ENCODE assay signal across 8 cellular contexts in the genomic region with DNA sequence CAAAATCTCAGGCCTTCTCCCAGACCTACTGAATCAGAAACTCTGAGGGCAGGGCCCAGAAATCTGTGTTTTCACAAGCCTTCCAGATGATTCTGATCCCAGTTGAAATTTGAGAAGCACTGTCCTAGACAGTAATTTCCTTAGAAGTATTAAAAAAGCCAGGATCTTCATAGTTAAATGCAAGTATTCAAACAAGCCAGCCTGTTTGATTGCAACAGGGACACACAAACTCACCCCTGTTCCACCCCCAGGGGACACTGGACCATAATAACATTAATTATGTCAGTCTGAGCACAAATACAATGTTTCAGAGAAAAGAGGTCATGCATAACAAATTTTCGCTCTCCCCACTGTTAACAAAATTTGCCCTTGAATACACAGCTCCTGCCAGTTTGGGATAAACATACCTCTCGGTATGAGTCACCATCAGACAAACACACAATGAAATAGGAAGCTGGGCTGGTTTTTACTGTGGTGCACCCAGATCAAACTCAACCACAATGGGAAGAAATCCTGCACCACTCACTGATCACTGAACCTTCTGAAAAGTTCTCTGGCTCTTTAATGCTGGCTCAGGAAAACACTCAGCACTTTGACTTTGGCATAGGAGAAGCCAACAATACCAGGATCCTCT.
DNase-seq lines count a peak whose midpoint lies in the region; ATAC-seq and TF ChIP-seq lines count a peak whose summit lies in the region.

No MANE protein-coding gene starts in this region.

- H3K4me3 Mint-ChIP-seq in stimulated activated naive B cell treated with anti-CD40 and anti-IgM and Interleukin-4, amounts not matched to agents 10 μg/mL and 1 μg/mL and 100 μg/mL, for 72 hours: no peak overlapping the region

- H3K27ac Mint-ChIP-seq in stimulated activated naive B cell treated with anti-CD40 and anti-IgM and Interleukin-4, amounts not matched to agents 10 μg/mL and 1 μg/mL and 100 μg/mL, for 72 hours: no peak overlapping the region

- H3K36me3 Mint-ChIP-seq in stimulated activated naive B cell treated with anti-CD40 and anti-IgM and Interleukin-4, amounts not matched to agents 10 μg/mL and 1 μg/mL and 100 μg/mL, for 72 hours: peaks cover 0 to 6% of the 10 kb centered on the region in 2 donors

- TF ChIP-seq CTCF in RWPE2 (IDR thresholded peaks at IDR 0.05; ENCODE audit: poor library complexity, severe bottlenecking) (no peak), WERI-Rb-1 (IDR thresholded peaks at IDR 0.05; ENCODE audit: low read depth, low read length) (no peak), GM13976 (IDR thresholded peaks at IDR 0.05; ENCODE audit: borderline replicate concordance, control extremely low read depth, extremely low read depth, insufficient read depth, missing control alignments) (no peak)

- ATAC-seq in RWPE2 (ENCODE audit: low read depth) (peak; percentile 93), GM21529 (IDR thresholded peaks at IDR 0.05; ENCODE audit: unreplicated experiment) (no peak)
- ATAC-seq in stimulated activated naive B cell treated with anti-CD40 and anti-IgM and Interleukin-4, amounts not matched to agents 10 μg/mL and 1 μg/mL and 100 μg/mL, for 72 hours (replicated peaks): peak; percentile 45 to 58

- no peak overlapping the region for H3K4me3 ChIP-seq in HAP-1
- H3K4me3 ChIP-seq in RWPE2 (ENCODE audit: severe bottlenecking): no peak overlapping the region
- H3K4me3 ChIP-seq in WERI-Rb-1 (ENCODE audit: low read depth, low read length): no peak overlapping the region

- in situ Hi-C loops in HAP-1 (cut with MboI; ENCODE audit: low sequenced_read_pairs) (no loop called here), GM13976 (cut with MboI; ENCODE audit: low sequenced_read_pairs, unreplicated experiment) (no loop called here)

- peaks cover 6 to 17% of the 10 kb centered on the region in 2 donors for H3K27me3 Mint-ChIP-seq in stimulated activated naive B cell treated with anti-CD40 and anti-IgM and Interleukin-4, amounts not matched to agents 10 μg/mL and 1 μg/mL and 100 μg/mL, for 72 hours

- no peaks in the 10 kb centered on the region for H3K9me3 ChIP-seq in HAP-1
- no peaks in the 10 kb centered on the region for H3K9me3 ChIP-seq in RWPE2 (ENCODE audit: severe bottlenecking)
- no peaks in the 10 kb centered on the region for H3K9me3 ChIP-seq in WERI-Rb-1 (ENCODE audit: severe bottlenecking)

- H3K4me1 Mint-ChIP-seq in stimulated activated naive B cell treated with anti-CD40 and anti-IgM and Interleukin-4, amounts not matched to agents 10 μg/mL and 1 μg/mL and 100 μg/mL, for 72 hours: peaks cover 6 to 28% of the 10 kb centered on the region in 2 donors

- H3K4me1 ChIP-seq in HAP-1 (peaks cover 17% of the 10 kb centered on the region), RWPE2 (ENCODE audit: insufficient read depth, poor library complexity, severe bottlenecking) (peaks cover 21% of the 10 kb centered on the region)

- H3K36me3 ChIP-seq in HAP-1 (replicated peaks): no peaks in the 10 kb centered on the region
- no peaks in the 10 kb centered on the region for H3K36me3 ChIP-seq in RWPE2 (ENCODE audit: low read depth)
- no peaks in the 10 kb centered on the region for H3K36me3 ChIP-seq in WERI-Rb-1

- DNase-seq in HAP-1 (ENCODE audit: low spot score in 2 of 2) (peak; percentile 81 to 94), RWPE2 (ENCODE audit: low spot score) (no peak), foreskin melanocyte (peak; percentile 90), WERI-Rb-1 (no peak), NCI-H1694 (lab: John Stamatoyannopoulos, UW) (no peak), GM13976 (ENCODE audit: low spot score) (no peak)
- DNase-seq in stimulated activated naive B cell treated with anti-CD40 and anti-IgM and Interleukin-4, amounts not matched to agents 10 μg/mL and 1 μg/mL and 100 μg/mL, for 72 hours: peak; percentile 9

- H3K27ac ChIP-seq in RWPE2 (ENCODE audit: poor library complexity, severe bottlenecking): peak overlapping the region; percentile 78
- H3K27ac ChIP-seq in WERI-Rb-1: no peak overlapping the region

- H3K9me3 Mint-ChIP-seq in stimulated activated naive B cell treated with anti-CD40 and anti-IgM and Interleukin-4, amounts not matched to agents 10 μg/mL and 1 μg/mL and 100 μg/mL, for 72 hours: peaks cover 5 to 14% of the 10 kb centered on the region in 2 donors

- H3K27me3 ChIP-seq in HAP-1 (ENCODE audit: low read depth): no peaks in the 10 kb centered on the region
- H3K27me3 ChIP-seq in RWPE2 (ENCODE audit: insufficient read depth, poor library complexity, severe bottlenecking): no peaks in the 10 kb centered on the region
- H3K27me3 ChIP-seq in WERI-Rb-1 (ENCODE audit: insufficient read depth, low read depth, severe bottlenecking): no peaks in the 10 kb centered on the region

Comparison
In these comparisons a context has a peak if more than half of its experiments do, and no peak if none do; other contexts are left out.
1. DNase-seq: peak in HAP-1 (2 of 2), foreskin melanocyte (single experiment) and stimulated activated naive B cell treated with anti-CD40 and anti-IgM and Interleukin-4, amounts not matched to agents 10 μg/mL and 1 μg/mL and 100 μg/mL, for 72 hours (single experiment); none in RWPE2 (single experiment), WERI-Rb-1 (single experiment), NCI-H1694 (single experiment) and GM13976 (single experiment).